ENCODE assay signal across 20 cellular contexts in the genomic region with DNA sequence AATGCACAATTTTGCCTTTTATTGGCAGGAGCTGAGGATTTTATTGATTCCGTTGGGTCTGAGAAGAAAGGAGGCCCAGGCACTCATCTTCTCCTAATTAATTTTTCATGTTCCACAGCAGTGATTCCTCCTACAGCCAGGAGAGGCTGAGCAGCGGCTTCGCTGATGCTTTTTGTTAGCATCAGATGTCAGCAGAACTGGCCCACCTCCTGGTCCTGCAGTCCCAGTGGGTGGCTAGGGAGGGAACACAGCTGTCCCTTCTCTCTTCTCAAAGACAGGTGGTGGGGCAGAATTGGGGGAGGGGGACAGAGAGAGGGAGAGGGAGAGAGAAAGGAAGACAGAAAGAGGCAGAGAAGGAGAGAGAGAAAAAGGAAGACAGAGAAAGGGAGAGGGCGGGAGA. TPM values are rescaled to one million over a fixed set of nuclear protein-coding genes. Genes with fewer than 3 reads are reported as not detected.
"Had no signal": no experiment of that assay in that cellular context is flagged by ENCODE, and none has a peak within 500 bp of the region (broad histone marks: within the 10 kb centered on the region; RNA-seq: fewer than 3 reads in every experiment).

No MANE protein-coding gene starts in this region.

- H3K4me3 Mint-ChIP-seq: activated CD4-positive, alpha-beta T cell treated with anti-CD3 and anti-CD28 coated beads, Interleukin-2, amount 10 ng/mL, durations not matched to agents 7 days and 5 days; activated naive CD8-positive, alpha-beta T cell; stimulated activated naive CD8-positive, alpha-beta T cell treated with anti-CD3 and anti-CD28 coated beads, Interleukin-15, Interleukin-2, amounts not matched to agents 100 ng/mL and 50 ng/mL, for 24 hours had no signal

- H3K27ac ChIP-seq: brain microvascular endothelial cell, dorsolateral prefrontal cortex, psoas muscle, testis had no signal

- H3K27me3 Mint-ChIP-seq: activated CD4-positive, alpha-beta T cell treated with anti-CD3 and anti-CD28 coated beads, Interleukin-2, amount 10 ng/mL, durations not matched to agents 7 days and 5 days; stimulated activated naive CD8-positive, alpha-beta T cell treated with anti-CD3 and anti-CD28 coated beads, Interleukin-15, Interleukin-2, amounts not matched to agents 100 ng/mL and 50 ng/mL, for 24 hours had no signal

- H3K9me3 ChIP-seq: psoas muscle, testis had no signal

- ATAC-seq: esophagus mucosa had no signal

- H3K9me3 Mint-ChIP-seq: activated CD4-positive, alpha-beta T cell treated with anti-CD3 and anti-CD28 coated beads, Interleukin-2, amount 10 ng/mL, durations not matched to agents 7 days and 5 days; stimulated activated naive CD8-positive, alpha-beta T cell treated with anti-CD3 and anti-CD28 coated beads, Interleukin-15, Interleukin-2, amounts not matched to agents 100 ng/mL and 50 ng/mL, for 24 hours had no signal

- H3K4me1 ChIP-seq: psoas muscle, testis had no signal

- H3K27me3 ChIP-seq: brain microvascular endothelial cell, testis had no signal

- DNase-seq: activated CD4-positive, alpha-beta T cell treated with anti-CD3 and anti-CD28 coated beads, Interleukin-2, amount 10 ng/mL, durations not matched to agents 7 days and 5 days; activated CD4-positive, CD25-positive, alpha-beta regulatory T cell; activated effector memory CD4-positive, alpha-beta T cell treated with anti-CD3 and anti-CD28 coated beads, Interleukin-2, amount 50 U/mL, for 16 hours; activated T-cell treated with anti-CD3 and anti-CD28 coated beads, Interleukin-2, amount 50 U/mL, for 1 hour; brain microvascular endothelial cell; head of caudate nucleus; psoas muscle; stimulated activated CD4-positive, alpha-beta T cell treated with anti-CD3 and anti-CD28 coated beads, Interleukin-4, amount 100 ng/mL, for 1 hour; stimulated activated CD8-positive, alpha-beta memory T cell treated with anti-CD3 and anti-CD28 coated beads, Interleukin-4, amount 100 ng/mL, for 48 hours; T-helper 1 cell; testis had no signal

- H3K4me3 ChIP-seq: dorsolateral prefrontal cortex, psoas muscle, testis had no signal

- H3K27ac Mint-ChIP-seq: activated CD4-positive, alpha-beta T cell treated with anti-CD3 and anti-CD28 coated beads, Interleukin-2, amount 10 ng/mL, durations not matched to agents 7 days and 5 days; activated naive CD8-positive, alpha-beta T cell; stimulated activated naive CD8-positive, alpha-beta T cell treated with anti-CD3 and anti-CD28 coated beads, Interleukin-15, Interleukin-2, amounts not matched to agents 100 ng/mL and 50 ng/mL, for 24 hours had no signal

- H3K36me3 ChIP-seq: brain microvascular endothelial cell had no signal

- H3K4me1 Mint-ChIP-seq: activated CD4-positive, alpha-beta T cell treated with anti-CD3 and anti-CD28 coated beads, Interleukin-2, amount 10 ng/mL, durations not matched to agents 7 days and 5 days had no signal

RNA-seq across cellular contexts. Expression of gene MT1HL1, which starts 5.7 kb away (rescaled TPM):
- total RNA-seq: activated CD4-positive, alpha-beta T cell treated with anti-CD3 and anti-CD28 coated beads, Interleukin-2, amount 10 ng/mL, durations not matched to agents 7 days and 5 days; chondrocyte; dorsolateral prefrontal cortex; esophagus mucosa; fibroblast of villous mesenchyme; liver; mesenteric fat pad; osteoblast; psoas muscle; testis had no signal

RNA-seq across cellular contexts. Expression of gene RYR2, which starts 43.4 kb away (rescaled TPM):
- total RNA-seq: activated CD4-positive, alpha-beta T cell treated with anti-CD3 and anti-CD28 coated beads, Interleukin-2, amount 10 ng/mL, durations not matched to agents 7 days and 5 days; fibroblast of villous mesenchyme; osteoblast had no signal
